21 cellular contexts compared by ENCODE assay signal in the genomic region with DNA sequence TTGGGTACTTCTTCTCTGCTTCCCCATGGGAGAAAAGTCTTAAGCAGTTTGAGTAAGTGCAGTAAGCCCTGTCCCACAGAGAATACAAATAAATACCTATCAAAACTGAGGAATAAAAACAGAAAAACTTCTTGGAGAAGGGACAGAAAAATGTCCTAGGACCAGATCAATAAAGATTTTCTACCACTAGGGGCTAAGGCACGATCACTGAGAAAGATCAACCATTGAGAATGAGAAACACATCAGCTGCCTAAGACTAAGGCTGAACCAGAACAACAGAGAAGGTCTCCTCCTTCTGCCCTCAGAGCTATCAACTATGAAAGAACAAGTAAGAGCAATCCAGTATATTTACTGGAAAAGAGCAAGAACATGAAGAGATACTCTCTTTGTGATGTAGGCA.
"Had no signal": no experiment of that assay in that cellular context is flagged by ENCODE, and none has a peak within 500 bp of the region (broad histone marks: within the 10 kb centered on the region; RNA-seq: fewer than 3 reads in every experiment).

No MANE protein-coding gene starts in this region.

- H3K9ac ChIP-seq: KMS-11 had no signal

- H3K9me3 ChIP-seq: SJSA1 had no signal

- H3K36me3 ChIP-seq: SJSA1 had no signal

- DNase-seq: Kasumi-1, MM.1S, NCI-H1092 treated with DMSO at 0.1 percent for 48 hours, NCI-H1436, NCI-H187, NCI-H2029, NCI-H2081 treated with DMSO at 0.1 percent for 48 hours, NCI-H2171, NCI-H345, NCI-H446 treated with DMSO at 0.1 percent for 48 hours, NCI-H510A treated with DMSO at 0.1 percent for 48 hours, NCI-H526, Right ventricle myocardium superior, RPMI8226, SIG-M5 had no signal

- H3K4me3 Mint-ChIP-seq: IgD-negative memory B cell had no signal

- H3K27me3 ChIP-seq: SJSA1 had no signal

- H3K4me1 Mint-ChIP-seq: IgD-negative memory B cell had no signal

- H3K27me3 Mint-ChIP-seq: IgD-negative memory B cell had no signal

- H3K4me1 ChIP-seq: SJSA1 had no signal

- H3K27ac Mint-ChIP-seq: IgD-negative memory B cell had no signal

- H3K27ac ChIP-seq: HL-60, KMS-11, SJSA1, SK-N-MC had no signal

- H3K4me3 ChIP-seq: K562, SJSA1, SK-N-MC had no signal
